In genomic region chr5:132394681-132395259, GRCh38 we compare ENCODE assay signal across 12 cellular contexts. TPM values are rescaled to one million over a fixed set of nuclear protein-coding genes. Genes with fewer than 3 reads are reported as not detected.
DNase-seq lines count a peak whose midpoint lies in the region; ATAC-seq, FAIRE-seq and TF ChIP-seq lines count a peak whose summit lies in the region.
"Had no signal": no experiment of that assay in that cellular context is flagged by ENCODE, and none has a peak within 500 bp of the region (broad histone marks: within the 10 kb centered on the region; RNA-seq: fewer than 3 reads in every experiment).

No MANE protein-coding gene starts in this region.

- TF ChIP-seq POLR2A in GM12891 (IDR thresholded peaks at IDR 0.05; ENCODE audit: low read depth, low read length): no peak

- peak; percentile 80 for FAIRE-seq in GM12891 (lab: Jason Lieb, UNC)

- peak; percentile 81 for ATAC-seq in GM21717 (IDR thresholded peaks at IDR 0.05; ENCODE audit: unreplicated experiment)
- ATAC-seq: body of pancreas had no signal

- DNase-seq in GM12891 (ENCODE audit: insufficient read length, low spot score): no peak
- peak; percentile 31 for DNase-seq in NCI-H1436 treated with DMSO at 0.1 percent for 48 hours (lab: John Stamatoyannopoulos, UW)
- peak; percentile 94 for DNase-seq in left kidney (ENCODE audit: low read depth, low spot score)
- DNase-seq in HUDEP-2 (lab: John Stamatoyannopoulos, UW; ENCODE audit: unreplicated experiment in 76 of 76): no peak
- no peak for DNase-seq in SKM-1 (lab: John Stamatoyannopoulos, UW; ENCODE audit: unreplicated experiment)
- no peak for DNase-seq in T-helper 1 cell
- DNase-seq in OCI-M1 (lab: John Stamatoyannopoulos, UW): no peak
- DNase-seq: activated CD4-positive, alpha-beta T cell treated with anti-CD3 and anti-CD28 coated beads, Interleukin-2, amount 10 ng/mL, durations not matched to agents 24 days and 14 days; body of pancreas; NCI-H82; posterior cingulate gyrus had no signal

TF ChIP-seq in GM12891, 5 proteins besides CTCF, POLR2A, EP300 and RAD21:
- TF ChIP-seq TAF1 (IDR thresholded peaks at IDR 0.05; ENCODE audit: low read depth, low read length) (no peak), POLR2AphosphoS5 (IDR thresholded peaks at IDR 0.05; ENCODE audit: low read depth, low read length) (no peak), PAX5 (IDR thresholded peaks at IDR 0.05; ENCODE audit: insufficient read depth, low read length, severe bottlenecking) (no peak), POU2F2 (IDR thresholded peaks at IDR 0.05; ENCODE audit: low read depth, low read length) (no peak), SPI1 (IDR thresholded peaks at IDR 0.05; ENCODE audit: low read depth, low read length) (no peak)

RNA-seq across cellular contexts. Expression of gene SLC22A5, which starts 25.3 kb away (rescaled TPM):
- polyA plus RNA-seq in GM12891 (2012; ENCODE audit: low read depth, missing spikeins): 0.33 TPM

Comparison
In these comparisons a context has a peak if more than half of its experiments do, and no peak if none do; other contexts are left out.
1. DNase-seq: peak in NCI-H1436 treated with DMSO at 0.1 percent for 48 hours (single experiment) and left kidney (single experiment); none in GM12891 (single experiment), HUDEP-2 (0 of 76), SKM-1 (single experiment), T-helper 1 cell (0 of 5) and OCI-M1 (single experiment).